In genomic region chr17:2688351-2689342, GRCh38 we compare ENCODE assay signal across 9 cellular contexts. TPM values are rescaled to one million over a fixed set of nuclear protein-coding genes. Genes with fewer than 3 reads are reported as not detected.
DNase-seq lines count a peak whose midpoint lies in the region; ATAC-seq and TF ChIP-seq lines count a peak whose summit lies in the region.
"Had no signal": no experiment of that assay in that cellular context is flagged by ENCODE, and none has a peak within 500 bp of the region (broad histone marks: within the 10 kb centered on the region; RNA-seq: fewer than 3 reads in every experiment).

No MANE protein-coding gene starts in this region.

- no peak overlapping the region for H3K9ac ChIP-seq in SK-N-SH
- no peak overlapping the region for H3K9ac ChIP-seq in GM23248

- no peak for DNase-seq in activated CD4-positive, alpha-beta T cell treated with anti-CD3 and anti-CD28 coated beads for 36 hours
- no peak for DNase-seq in activated CD4-positive, alpha-beta T cell treated with anti-CD3 and anti-CD28 coated beads for 4 hours
- DNase-seq in SK-N-SH (peak; percentile 29), cardiac septum (ENCODE audit: low spot score) (peak; percentile 62), GM23248 (no peak)
- DNase-seq in stimulated activated naive B cell treated with anti-CD40 and anti-IgM and Interleukin-4, amounts not matched to agents 10 μg/mL and 1 μg/mL and 100 μg/mL, for 72 hours = no peak

- in situ Hi-C loops in GM23248 (cut with MboI) = no loop called here

- TF ChIP-seq EP300 in SK-N-SH (IDR thresholded peaks at IDR 0.05; ENCODE audit: borderline replicate concordance in 1 of 2, low read depth in 1 of 2, low read length in 1 of 2) = no peak

- no peak overlapping the region for H3K4me3 Mint-ChIP-seq in activated CD4-positive, alpha-beta T cell treated with anti-CD3 and anti-CD28 coated beads for 36 hours
- H3K4me3 Mint-ChIP-seq in stimulated activated naive B cell treated with anti-CD40 and anti-IgM and Interleukin-4, amounts not matched to agents 10 μg/mL and 1 μg/mL and 100 μg/mL, for 72 hours = peak overlapping the region in 1 of 2 donors; percentile 32

- no peak overlapping the region for H2AFZ ChIP-seq in SK-N-SH (ENCODE audit: low read depth)
- H2AFZ ChIP-seq in GM23248 = no peak overlapping the region

- H3K27ac Mint-ChIP-seq in activated CD4-positive, alpha-beta T cell treated with anti-CD3 and anti-CD28 coated beads for 36 hours = peak overlapping the region; percentile 51
- peak overlapping the region; percentile 82 for H3K27ac Mint-ChIP-seq in stimulated activated naive B cell treated with anti-CD40 and anti-IgM and Interleukin-4, amounts not matched to agents 10 μg/mL and 1 μg/mL and 100 μg/mL, for 72 hours

- H4K20me1 ChIP-seq in SK-N-SH (ENCODE audit: insufficient read depth) = no peaks in the 10 kb centered on the region
- H4K20me1 ChIP-seq in GM23248 (ENCODE audit: insufficient read depth) = no peaks in the 10 kb centered on the region; the same call in 1 of the 2 replicates

- no peak for TF ChIP-seq CTCF in SK-N-SH (IDR thresholded peaks at IDR 0.05)

- H3K36me3 ChIP-seq in SK-N-SH (replicated peaks in 1 of 2; ENCODE audit: control insufficient read depth in 1 of 2, insufficient read depth in 2 of 2, low read length in 1 of 2) (peaks cover 3 to 30% of the 10 kb centered on the region in 2 experiments), GM23248 (ENCODE audit: low read depth) (peaks cover 16% of the 10 kb centered on the region)

- ATAC-seq in activated CD4-positive, alpha-beta T cell treated with anti-CD3 and anti-CD28 coated beads for 36 hours = no peak
- ATAC-seq in stimulated activated naive B cell treated with anti-CD40 and anti-IgM and Interleukin-4, amounts not matched to agents 10 μg/mL and 1 μg/mL and 100 μg/mL, for 72 hours (replicated peaks) = no peak
- ATAC-seq in HG03439 (IDR thresholded peaks at IDR 0.05; ENCODE audit: unreplicated experiment) (no peak), GM21786 (IDR thresholded peaks at IDR 0.05; ENCODE audit: unreplicated experiment) (no peak)

- no peaks in the 10 kb centered on the region for H3K9me3 Mint-ChIP-seq in activated CD4-positive, alpha-beta T cell treated with anti-CD3 and anti-CD28 coated beads for 36 hours (ENCODE audit: low read depth)
- H3K9me3 Mint-ChIP-seq in stimulated activated naive B cell treated with anti-CD40 and anti-IgM and Interleukin-4, amounts not matched to agents 10 μg/mL and 1 μg/mL and 100 μg/mL, for 72 hours = no peaks in the 10 kb centered on the region

- CTCF ChIA-PET in activated CD4-positive, alpha-beta T cell treated with anti-CD3 and anti-CD28 coated beads for 36 hours (lab: Charles Lee) = no interaction called here
- CTCF ChIA-PET in SK-N-SH (lab: Yijun Ruan, JAX) = interaction anchor here (0.7 to 1.0 kb wide), 2 partner anchors 15 to 18 kb away, joined by 3 read pairs; no protein-coding TSS in a partner anchor

- H3K4me2 ChIP-seq in SK-N-SH (no peak overlapping the region), GM23248 (ENCODE audit: unreplicated experiment) (no peak overlapping the region)

- no peaks in the 10 kb centered on the region for H3K27me3 ChIP-seq in SK-N-SH (ENCODE audit: insufficient read depth)
- no peaks in the 10 kb centered on the region for H3K27me3 ChIP-seq in GM23248 (replicated peaks; ENCODE audit: insufficient read depth)

- H3K27me3 Mint-ChIP-seq in activated CD4-positive, alpha-beta T cell treated with anti-CD3 and anti-CD28 coated beads for 36 hours = no peaks in the 10 kb centered on the region
- H3K27me3 Mint-ChIP-seq in stimulated activated naive B cell treated with anti-CD40 and anti-IgM and Interleukin-4, amounts not matched to agents 10 μg/mL and 1 μg/mL and 100 μg/mL, for 72 hours = no peaks in the 10 kb centered on the region

- peaks cover 24% of the 10 kb centered on the region for H3K36me3 Mint-ChIP-seq in activated CD4-positive, alpha-beta T cell treated with anti-CD3 and anti-CD28 coated beads for 36 hours (ENCODE audit: low read depth)
- H3K36me3 Mint-ChIP-seq in stimulated activated naive B cell treated with anti-CD40 and anti-IgM and Interleukin-4, amounts not matched to agents 10 μg/mL and 1 μg/mL and 100 μg/mL, for 72 hours = peaks cover 17 to 38% of the 10 kb centered on the region in 2 donors

- H3K9me3 ChIP-seq in SK-N-SH (no peaks in the 10 kb centered on the region), GM23248 (ENCODE audit: low read depth) (no peaks in the 10 kb centered on the region)

- H3K27ac ChIP-seq in SK-N-SH (ENCODE audit: low read depth in 2 of 2, low read length in 1 of 2) (no peak overlapping the region; a peak in 1 of 4 replicates), GM23248 (no peak overlapping the region)
- H3K27ac ChIP-seq: HL-60 had no signal

- POLR2A ChIA-PET in activated CD4-positive, alpha-beta T cell treated with anti-CD3 and anti-CD28 coated beads for 36 hours (lab: Charles Lee) = interaction anchor here (0.6 kb wide), 1 partner anchor 22 kb away, joined by 4 read pairs; no protein-coding TSS in a partner anchor
- POLR2A ChIA-PET in SK-N-SH (lab: Yijun Ruan, JAX) = no interaction called here

- TF ChIP-seq RAD21 in SK-N-SH (IDR thresholded peaks at IDR 0.05; ENCODE audit: low read length) = no peak

- H3K4me1 ChIP-seq in SK-N-SH (ENCODE audit: control insufficient read depth in 1 of 2, insufficient read depth in 2 of 2, low read depth in 1 of 2, low read length in 1 of 2) = peaks cover 0 to 4% of the 10 kb centered on the region in 2 experiments; a peak in 1 of 4 replicates
- peaks cover 19% of the 10 kb centered on the region for H3K4me1 ChIP-seq in GM23248 (ENCODE audit: insufficient read depth)

- no peaks in the 10 kb centered on the region for H3K79me2 ChIP-seq in SK-N-SH (ENCODE audit: insufficient read depth)
- H3K79me2 ChIP-seq in GM23248 (ENCODE audit: insufficient read depth) = peaks cover 9% of the 10 kb centered on the region; the same call in 1 of the 2 replicates

- H3K4me3 ChIP-seq in SK-N-SH (ENCODE audit: low read depth in 2 of 2, low read length in 1 of 2) (no peak overlapping the region), GM23248 (no peak overlapping the region)

- H3K4me1 Mint-ChIP-seq in activated CD4-positive, alpha-beta T cell treated with anti-CD3 and anti-CD28 coated beads for 36 hours = peaks cover 10% of the 10 kb centered on the region
- peaks cover 5 to 6% of the 10 kb centered on the region in 2 donors for H3K4me1 Mint-ChIP-seq in stimulated activated naive B cell treated with anti-CD40 and anti-IgM and Interleukin-4, amounts not matched to agents 10 μg/mL and 1 μg/mL and 100 μg/mL, for 72 hours

- H3F3A ChIP-seq in SK-N-SH (replicated peaks; ENCODE audit: insufficient read depth) (peaks cover 30% of the 10 kb centered on the region), GM23248 (ENCODE audit: insufficient read depth) (peaks cover 54% of the 10 kb centered on the region)

- WGBS in SK-N-SH (ENCODE audit: low lambda C conversion rate) = 91% methylated on average over 23 of the region's 27 CpGs
- WGBS in GM23248 (ENCODE audit: low coverage in 1 of 2, low lambda C conversion rate in 2 of 2, missing lambda C conversion rate in 2 of 2), 2 experiments = 62 to 64% methylated on average over 27 of the region's 27 CpGs

- no peaks in the 10 kb centered on the region for H3K9me2 ChIP-seq in SK-N-SH
- no peaks in the 10 kb centered on the region for H3K9me2 ChIP-seq in GM23248 (ENCODE audit: insufficient read depth)

- intact Hi-C loops in activated CD4-positive, alpha-beta T cell treated with anti-CD3 and anti-CD28 coated beads for 36 hours (cut with DNase I, micrococcal nuclease) = no loop called here
- intact Hi-C loops in cardiac septum (cut with DNase I) = loop anchor here (5.0 kb wide), 1 partner anchor 96 kb away; the partner anchor contains the start of gene PAFAH1B1

TF ChIP-seq in SK-N-SH, 30 proteins besides CTCF, POLR2A, EP300 and RAD21:
- TF ChIP-seq, protein P1, sequence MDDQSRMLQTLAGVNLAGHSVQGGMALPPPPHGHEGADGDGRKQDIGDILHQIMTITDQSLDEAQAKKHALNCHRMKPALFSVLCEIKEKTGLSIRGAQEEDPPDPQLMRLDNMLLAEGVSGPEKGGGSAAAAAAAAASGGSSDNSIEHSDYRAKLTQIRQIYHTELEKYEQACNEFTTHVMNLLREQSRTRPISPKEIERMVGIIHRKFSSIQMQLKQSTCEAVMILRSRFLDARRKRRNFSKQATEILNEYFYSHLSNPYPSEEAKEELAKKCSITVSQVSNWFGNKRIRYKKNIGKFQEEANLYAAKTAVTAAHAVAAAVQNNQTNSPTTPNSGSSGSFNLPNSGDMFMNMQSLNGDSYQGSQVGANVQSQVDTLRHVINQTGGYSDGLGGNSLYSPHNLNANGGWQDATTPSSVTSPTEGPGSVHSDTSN (IDR thresholded peaks at IDR 0.05) = peak; percentile 10; the same call in 1 of the 2 replicates
- TF ChIP-seq, protein P2, sequence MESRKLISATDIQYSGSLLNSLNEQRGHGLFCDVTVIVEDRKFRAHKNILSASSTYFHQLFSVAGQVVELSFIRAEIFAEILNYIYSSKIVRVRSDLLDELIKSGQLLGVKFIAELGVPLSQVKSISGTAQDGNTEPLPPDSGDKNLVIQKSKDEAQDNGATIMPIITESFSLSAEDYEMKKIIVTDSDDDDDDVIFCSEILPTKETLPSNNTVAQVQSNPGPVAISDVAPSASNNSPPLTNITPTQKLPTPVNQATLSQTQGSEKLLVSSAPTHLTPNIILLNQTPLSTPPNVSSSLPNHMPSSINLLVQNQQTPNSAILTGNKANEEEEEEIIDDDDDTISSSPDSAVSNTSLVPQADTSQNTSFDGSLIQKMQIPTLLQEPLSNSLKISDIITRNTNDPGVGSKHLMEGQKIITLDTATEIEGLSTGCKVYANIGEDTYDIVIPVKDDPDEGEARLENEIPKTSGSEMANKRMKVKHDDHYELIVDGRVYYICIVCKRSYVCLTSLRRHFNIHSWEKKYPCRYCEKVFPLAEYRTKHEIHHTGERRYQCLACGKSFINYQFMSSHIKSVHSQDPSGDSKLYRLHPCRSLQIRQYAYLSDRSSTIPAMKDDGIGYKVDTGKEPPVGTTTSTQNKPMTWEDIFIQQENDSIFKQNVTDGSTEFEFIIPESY (IDR thresholded peaks at IDR 0.05; ENCODE audit: borderline replicate concordance, low read depth) = no peak
- TF ChIP-seq CHD2 (IDR thresholded peaks at IDR 0.05; ENCODE audit: low read length, partially characterized antibody) (no peak), POLR2AphosphoS5 (IDR thresholded peaks at IDR 0.05; ENCODE audit: low read depth, low read length) (peak; percentile 55; the same call in 1 of the 2 replicates), SIN3A (IDR thresholded peaks at IDR 0.05; ENCODE audit: borderline replicate concordance, low read depth, low read length) (peak; percentile 32; the same call in 1 of the 2 replicates)

RNA-seq across cellular contexts. Expression of gene CLUH, which starts 22.9 kb away (rescaled TPM):
- total RNA-seq in activated CD4-positive, alpha-beta T cell treated with anti-CD3 and anti-CD28 coated beads for 36 hours = 100 to 1,000 TPM; 107 to 123 TPM
- polyA plus RNA-seq in SK-N-SH (2012; rRNA removed) (25.1 and 32.2 TPM in 2 replicates), GM23248 (2016; fragmentation: Nextera tagmentation; extraction: Ambion mirVana) (16.3 and 16.9 TPM in 2 replicates)
- polyA plus RNA-seq in SK-N-SH (2012; cell fraction: cytosol; rRNA removed) = 6.6 and 12.0 TPM in 2 replicates
- polyA plus RNA-seq in SK-N-SH (2012; cell fraction: nucleus; rRNA removed) = 144 and 174 TPM in 2 replicates
- total RNA-seq in cardiac septum = 143 TPM
- 26.1 and 32.7 TPM in 2 replicates for total RNA-seq in GM23248 (2014; rRNA removed; shearing (Covaris generic))

Comparison
In these comparisons a context has a peak if more than half of its experiments do, and no peak if none do; other contexts are left out.
1. DNase-seq: peak in SK-N-SH (single experiment) and cardiac septum (single experiment); none in activated CD4-positive, alpha-beta T cell treated with anti-CD3 and anti-CD28 coated beads for 36 hours (single experiment), activated CD4-positive, alpha-beta T cell treated with anti-CD3 and anti-CD28 coated beads for 4 hours (0 of 2), stimulated activated naive B cell treated with anti-CD40 and anti-IgM and Interleukin-4, amounts not matched to agents 10 μg/mL and 1 μg/mL and 100 μg/mL, for 72 hours (single experiment) and GM23248 (single experiment).